Comparison of ENCODE assay signal across 9 cellular contexts in genomic region chr19:58401825-58402433, GRCh38. TPM values are rescaled to one million over a fixed set of nuclear protein-coding genes. Genes with fewer than 3 reads are reported as not detected.
A peak's percentile ranks its signal among the peaks of the same experiment; 100 is the strongest.
DNase-seq lines count a peak whose midpoint lies in the region; ATAC-seq and TF ChIP-seq lines count a peak whose summit lies in the region.
"Had no signal": no experiment of that assay in that cellular context is flagged by ENCODE, and none has a peak within 500 bp of the region (broad histone marks: within the 10 kb centered on the region; RNA-seq: fewer than 3 reads in every experiment).

No MANE protein-coding gene starts in this region.

- CTCF ChIA-PET in GM10248 (lab: Yijun Ruan, JAX) = interaction anchor here (1.0 kb wide), 1 partner anchor 20 kb away, joined by 3 read pairs; no protein-coding TSS in a partner anchor

- WGBS in body of pancreas, 2 donors = 21 to 35% methylated on average over 17 to 24 of the region's 24 CpGs

- TF ChIP-seq POLR2A in body of pancreas (IDR thresholded peaks at IDR 0.05) = no peak

- H3K4me3 Mint-ChIP-seq in stimulated activated naive CD8-positive, alpha-beta T cell treated with anti-CD3 and anti-CD28 coated beads, Interleukin-15, Interleukin-2, amounts not matched to agents 100 ng/mL and 50 ng/mL, for 24 hours = peak overlapping the region; percentile 86
- no peak overlapping the region for H3K4me3 Mint-ChIP-seq in memory B cell

- POLR2A ChIA-PET in GM10248 (lab: Yijun Ruan, JAX) = interaction anchor here (0.7 kb wide), 1 partner anchor 1047 kb away, joined by 14 read pairs; no protein-coding TSS in a partner anchor

- intact Hi-C loops in body of pancreas (cut with DNase I) = no loop called here

- no peak for TF ChIP-seq CTCF in body of pancreas (IDR thresholded peaks at IDR 0.05)
- no peak for TF ChIP-seq CTCF in GM10248 (IDR thresholded peaks at IDR 0.05; ENCODE audit: control extremely low read depth, extremely low read depth, low read depth, missing control alignments)

- H3K4me1 ChIP-seq in body of pancreas = peaks cover 19% of the 10 kb centered on the region

- no peaks in the 10 kb centered on the region for H3K36me3 ChIP-seq in body of pancreas (replicated peaks in 1 of 2; ENCODE audit: insufficient read depth in 1 of 2, low read depth in 2 of 2)

- no peaks in the 10 kb centered on the region for H3K27me3 ChIP-seq in body of pancreas

- no peaks in the 10 kb centered on the region for H3K9me3 Mint-ChIP-seq in stimulated activated naive CD8-positive, alpha-beta T cell treated with anti-CD3 and anti-CD28 coated beads, Interleukin-15, Interleukin-2, amounts not matched to agents 100 ng/mL and 50 ng/mL, for 24 hours
- no peaks in the 10 kb centered on the region for H3K9me3 Mint-ChIP-seq in memory B cell

- ATAC-seq in stimulated activated naive CD8-positive, alpha-beta T cell treated with anti-CD3 and anti-CD28 coated beads, Interleukin-15, Interleukin-2, amounts not matched to agents 100 U/mL and 50 U/mL, for 24 hours = no peak
- ATAC-seq in body of pancreas = no peak
- no peak for ATAC-seq in memory B cell (ENCODE audit: low read depth)

- peak overlapping the region in 1 of 2 donors; percentile 16 for H3K4me3 ChIP-seq in body of pancreas

- H3K27ac ChIP-seq in body of pancreas = peak overlapping the region in 3 of 4 donors; percentile 31 to 85 (median 71)

- peaks cover 28% of the 10 kb centered on the region for H3K4me1 Mint-ChIP-seq in stimulated activated naive CD8-positive, alpha-beta T cell treated with anti-CD3 and anti-CD28 coated beads, Interleukin-15, Interleukin-2, amounts not matched to agents 100 ng/mL and 50 ng/mL, for 24 hours (ENCODE audit: low read depth)
- H3K4me1 Mint-ChIP-seq in memory B cell = peaks cover 12% of the 10 kb centered on the region

- no peak for DNase-seq in stimulated activated naive CD8-positive, alpha-beta T cell treated with anti-CD3 and anti-CD28 coated beads, Interleukin-15, Interleukin-2, amounts not matched to agents 100 U/mL and 50 U/mL, for 24 hours
- DNase-seq in body of pancreas = no peak
- DNase-seq in memory B cell (ENCODE audit: low spot score in 2 of 2) = no peak
- DNase-seq in Kasumi-1 (lab: John Stamatoyannopoulos, UW) = no peak
- no peak for DNase-seq in GM10248 (ENCODE audit: extremely low spot score)
- no peak for DNase-seq in SW480 (ENCODE audit: low spot score)
- no peak for DNase-seq in activated CD8-positive, alpha-beta memory T cell treated with anti-CD3 and anti-CD28 coated beads for 24 hours

- H3K36me3 Mint-ChIP-seq in stimulated activated naive CD8-positive, alpha-beta T cell treated with anti-CD3 and anti-CD28 coated beads, Interleukin-15, Interleukin-2, amounts not matched to agents 100 ng/mL and 50 ng/mL, for 24 hours (ENCODE audit: low read depth) = no peaks in the 10 kb centered on the region
- H3K36me3 Mint-ChIP-seq in memory B cell = peaks cover 2% of the 10 kb centered on the region

- no peak overlapping the region for H3K27ac Mint-ChIP-seq in stimulated activated naive CD8-positive, alpha-beta T cell treated with anti-CD3 and anti-CD28 coated beads, Interleukin-15, Interleukin-2, amounts not matched to agents 100 ng/mL and 50 ng/mL, for 24 hours
- H3K27ac Mint-ChIP-seq in memory B cell = peak overlapping the region; percentile 93

- no peaks in the 10 kb centered on the region for H3K9me3 ChIP-seq in body of pancreas

- peaks cover 10% of the 10 kb centered on the region for H3K27me3 Mint-ChIP-seq in stimulated activated naive CD8-positive, alpha-beta T cell treated with anti-CD3 and anti-CD28 coated beads, Interleukin-15, Interleukin-2, amounts not matched to agents 100 ng/mL and 50 ng/mL, for 24 hours
- peaks cover 11% of the 10 kb centered on the region for H3K27me3 Mint-ChIP-seq in memory B cell

RNA-seq across cellular contexts. Expression of gene RNF225, which starts 6.5 kb away (rescaled TPM):
- not detected for total RNA-seq in body of pancreas
- total RNA-seq: temporal lobe had no signal

RNA-seq across cellular contexts. Expression of gene ZNF584, which starts 6.5 kb away (rescaled TPM):
- 10 to 100 TPM in 1 of 2 donors, 1 to 10 TPM in 1; 4.9 to 11.5 TPM for total RNA-seq in body of pancreas

RNA-seq across cellular contexts. Expression of gene RPS5, which starts 14.9 kb away (rescaled TPM):
- total RNA-seq in body of pancreas = 1,000 to 10,000 TPM in 1 of 2 donors, 100 to 1,000 TPM in 1; 577 to 1,133 TPM

RNA-seq across cellular contexts. Expression of gene ZNF837, which starts 21.1 kb away (rescaled TPM):
- 10 to 100 TPM in 1 of 2 donors, 1 to 10 TPM in 1; 7.3 to 15.2 TPM for total RNA-seq in body of pancreas

RNA-seq across cellular contexts. Expression of gene ZNF132, which starts 38.0 kb away (rescaled TPM):
- total RNA-seq in body of pancreas = 1 to 10 TPM; 3.4 to 5.9 TPM
